20 cellular contexts compared by ENCODE assay signal in the genomic region with DNA sequence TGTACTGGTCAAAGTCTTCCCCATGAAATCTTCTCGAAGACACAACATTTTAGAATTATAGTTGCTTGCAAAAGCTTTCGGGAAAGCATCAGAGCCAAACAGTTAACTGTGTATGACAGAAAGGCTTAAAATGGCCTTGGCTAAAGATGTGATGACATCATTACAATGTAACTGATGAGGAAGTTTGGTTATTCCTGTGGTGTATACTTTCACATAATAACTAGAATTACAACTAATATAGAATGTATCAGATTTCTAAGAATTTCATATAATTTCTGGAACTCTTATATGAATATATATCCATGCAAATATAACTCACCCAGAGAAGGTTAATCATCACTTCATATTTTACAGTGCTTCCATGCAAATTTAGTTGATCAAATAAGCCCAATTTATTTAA. TPM values are rescaled to one million over a fixed set of nuclear protein-coding genes. Genes with fewer than 3 reads are reported as not detected.
DNase-seq lines count a peak whose midpoint lies in the region; ATAC-seq and TF ChIP-seq lines count a peak whose summit lies in the region.
"Had no signal": no experiment of that assay in that cellular context is flagged by ENCODE, and none has a peak within 500 bp of the region (broad histone marks: within the 10 kb centered on the region; RNA-seq: fewer than 3 reads in every experiment).

No MANE protein-coding gene starts in this region.

- H3K4me3 ChIP-seq in HEK293 (ENCODE audit: low read depth, low read length) (no peak overlapping the region), MG63 (no peak overlapping the region)
- H3K4me3 ChIP-seq: A549, GM23338, SJSA1 had no signal

- no peaks in the 10 kb centered on the region for H3K36me3 Mint-ChIP-seq in activated naive CD8-positive, alpha-beta T cell treated with anti-CD3 and anti-CD28 coated beads, Interleukin-2, amount 50 U/mL, for 24 hours (ENCODE audit: low read depth)
- no peaks in the 10 kb centered on the region for H3K36me3 Mint-ChIP-seq in activated naive CD8-positive, alpha-beta T cell treated with anti-CD3 and anti-CD28 coated beads for 36 hours
- H3K36me3 Mint-ChIP-seq in stimulated activated memory B cell treated with anti-CD40 and anti-IgM and Interleukin-4, amounts not matched to agents 10 μg/mL and 1 μg/mL and 100 μg/mL, for 72 hours = no peaks in the 10 kb centered on the region
- H3K36me3 Mint-ChIP-seq: CD14-positive monocyte, IgD-negative memory B cell had no signal

- no peak overlapping the region for H3K4me3 Mint-ChIP-seq in activated naive CD8-positive, alpha-beta T cell treated with anti-CD3 and anti-CD28 coated beads, Interleukin-2, amount 50 U/mL, for 24 hours
- H3K4me3 Mint-ChIP-seq in activated naive CD8-positive, alpha-beta T cell treated with anti-CD3 and anti-CD28 coated beads for 36 hours = no peak overlapping the region
- H3K4me3 Mint-ChIP-seq in stimulated activated memory B cell treated with anti-CD40 and anti-IgM and Interleukin-4, amounts not matched to agents 10 μg/mL and 1 μg/mL and 100 μg/mL, for 72 hours = no peak overlapping the region
- H3K4me3 Mint-ChIP-seq: B cell, CD14-positive monocyte, GM23338, IgD-negative memory B cell had no signal

- peaks cover 5% of the 10 kb centered on the region; the same call in 1 of the 2 replicates for H3K4me1 ChIP-seq in HEK293 (ENCODE audit: control insufficient read depth, insufficient read depth, low read length)
- H3K4me1 ChIP-seq: A549, SJSA1 had no signal

- H3K9me3 ChIP-seq in HEK293 (ENCODE audit: control insufficient read depth, insufficient read depth, low read depth, low read length) (no peaks in the 10 kb centered on the region), MG63 (no peaks in the 10 kb centered on the region)
- H3K9me3 ChIP-seq: A549, SJSA1 had no signal

- peaks cover 19% of the 10 kb centered on the region for H3K27me3 Mint-ChIP-seq in activated naive CD8-positive, alpha-beta T cell treated with anti-CD3 and anti-CD28 coated beads, Interleukin-2, amount 50 U/mL, for 24 hours
- H3K27me3 Mint-ChIP-seq in activated naive CD8-positive, alpha-beta T cell treated with anti-CD3 and anti-CD28 coated beads for 36 hours = peaks cover 37% of the 10 kb centered on the region
- peaks cover 18% of the 10 kb centered on the region for H3K27me3 Mint-ChIP-seq in stimulated activated memory B cell treated with anti-CD40 and anti-IgM and Interleukin-4, amounts not matched to agents 10 μg/mL and 1 μg/mL and 100 μg/mL, for 72 hours

- H3K27me3 ChIP-seq in MG63 = no peaks in the 10 kb centered on the region
- H3K27me3 ChIP-seq: SJSA1 had no signal

- no peaks in the 10 kb centered on the region for H3K36me3 ChIP-seq in HEK293 (ENCODE audit: control insufficient read depth in 2 of 2, insufficient read depth in 1 of 2, low read length in 2 of 2)
- no peaks in the 10 kb centered on the region for H3K36me3 ChIP-seq in MG63
- H3K36me3 ChIP-seq: SJSA1 had no signal

- H3K4me1 Mint-ChIP-seq in activated naive CD8-positive, alpha-beta T cell treated with anti-CD3 and anti-CD28 coated beads, Interleukin-2, amount 50 U/mL, for 24 hours = peaks cover 12% of the 10 kb centered on the region
- peaks cover 17% of the 10 kb centered on the region for H3K4me1 Mint-ChIP-seq in activated naive CD8-positive, alpha-beta T cell treated with anti-CD3 and anti-CD28 coated beads for 36 hours
- peaks cover 52% of the 10 kb centered on the region for H3K4me1 Mint-ChIP-seq in stimulated activated memory B cell treated with anti-CD40 and anti-IgM and Interleukin-4, amounts not matched to agents 10 μg/mL and 1 μg/mL and 100 μg/mL, for 72 hours

- H3K9me3 Mint-ChIP-seq in activated naive CD8-positive, alpha-beta T cell treated with anti-CD3 and anti-CD28 coated beads, Interleukin-2, amount 50 U/mL, for 24 hours = no peaks in the 10 kb centered on the region
- H3K9me3 Mint-ChIP-seq in activated naive CD8-positive, alpha-beta T cell treated with anti-CD3 and anti-CD28 coated beads for 36 hours = no peaks in the 10 kb centered on the region
- no peaks in the 10 kb centered on the region for H3K9me3 Mint-ChIP-seq in stimulated activated memory B cell treated with anti-CD40 and anti-IgM and Interleukin-4, amounts not matched to agents 10 μg/mL and 1 μg/mL and 100 μg/mL, for 72 hours
- H3K9me3 Mint-ChIP-seq: CD14-positive monocyte, GM23338, IgD-negative memory B cell had no signal

- POLR2A ChIA-PET in HEK293 (lab: Yijun Ruan, JAX) = no interaction called here

- peak; percentile 21 for ATAC-seq in activated naive CD8-positive, alpha-beta T cell treated with anti-CD3 and anti-CD28 coated beads, Interleukin-2, amount 50 U/mL, for 24 hours
- ATAC-seq in stimulated activated memory B cell treated with anti-CD40 and anti-IgM and Interleukin-4, amounts not matched to agents 10 μg/mL and 1 μg/mL and 100 μg/mL, for 72 hours = no peak
- ATAC-seq in HG03432 (IDR thresholded peaks at IDR 0.05; ENCODE audit: unreplicated experiment) = no peak
- ATAC-seq: A549, GM23338, Right ventricle myocardium inferior had no signal

- no peak for TF ChIP-seq CTCF in HEK293 (tag by site-specific recombination; IDR thresholded peaks at IDR 0.05)

- H3K27ac ChIP-seq in HEK293 (ENCODE audit: extremely low read depth, low read depth, low read length) = no peak overlapping the region
- H3K27ac ChIP-seq: A549, SJSA1 had no signal

- CTCF ChIA-PET in HEK293 (lab: Yijun Ruan, JAX) = interaction anchor here (1.1 kb wide), 1 partner anchor 34 kb away, joined by 3 read pairs; no protein-coding TSS in a partner anchor

- no peak for DNase-seq in activated naive CD8-positive, alpha-beta T cell treated with anti-CD3 and anti-CD28 coated beads, Interleukin-2, amount 50 U/mL, for 24 hours
- no peak for DNase-seq in activated naive CD8-positive, alpha-beta T cell treated with anti-CD3 and anti-CD28 coated beads for 36 hours
- DNase-seq in OCI-M1 (lab: John Stamatoyannopoulos, UW) = peak; percentile 9
- no peak for DNase-seq in MG63
- DNase-seq: HCEC 1CT; Kasumi-1; NCI-H1092; NCI-H1436; NCI-H1930; NK-92 treated with Interleukin-12 subunit alpha and Interleukin-12 subunit beta, amount 100 ng/mL, for 24 hours had no signal

- H3K27ac Mint-ChIP-seq in activated naive CD8-positive, alpha-beta T cell treated with anti-CD3 and anti-CD28 coated beads, Interleukin-2, amount 50 U/mL, for 24 hours = no peak overlapping the region
- no peak overlapping the region for H3K27ac Mint-ChIP-seq in activated naive CD8-positive, alpha-beta T cell treated with anti-CD3 and anti-CD28 coated beads for 36 hours
- H3K27ac Mint-ChIP-seq in stimulated activated memory B cell treated with anti-CD40 and anti-IgM and Interleukin-4, amounts not matched to agents 10 μg/mL and 1 μg/mL and 100 μg/mL, for 72 hours = peak overlapping the region; percentile 22
- H3K27ac Mint-ChIP-seq: B cell, CD14-positive monocyte, GM23338 had no signal

TF ChIP-seq in HEK293, 187 proteins besides CTCF, POLR2A, EP300 and RAD21 (continues in another document):
- no peak for TF ChIP-seq ZNF324 (tag by site-specific recombination; IDR thresholded peaks at IDR 0.05)
- no peak for TF ChIP-seq ZNF777 (tag by site-specific recombination; IDR thresholded peaks at IDR 0.05; ENCODE audit: borderline replicate concordance)
- TF ChIP-seq, protein P1, sequence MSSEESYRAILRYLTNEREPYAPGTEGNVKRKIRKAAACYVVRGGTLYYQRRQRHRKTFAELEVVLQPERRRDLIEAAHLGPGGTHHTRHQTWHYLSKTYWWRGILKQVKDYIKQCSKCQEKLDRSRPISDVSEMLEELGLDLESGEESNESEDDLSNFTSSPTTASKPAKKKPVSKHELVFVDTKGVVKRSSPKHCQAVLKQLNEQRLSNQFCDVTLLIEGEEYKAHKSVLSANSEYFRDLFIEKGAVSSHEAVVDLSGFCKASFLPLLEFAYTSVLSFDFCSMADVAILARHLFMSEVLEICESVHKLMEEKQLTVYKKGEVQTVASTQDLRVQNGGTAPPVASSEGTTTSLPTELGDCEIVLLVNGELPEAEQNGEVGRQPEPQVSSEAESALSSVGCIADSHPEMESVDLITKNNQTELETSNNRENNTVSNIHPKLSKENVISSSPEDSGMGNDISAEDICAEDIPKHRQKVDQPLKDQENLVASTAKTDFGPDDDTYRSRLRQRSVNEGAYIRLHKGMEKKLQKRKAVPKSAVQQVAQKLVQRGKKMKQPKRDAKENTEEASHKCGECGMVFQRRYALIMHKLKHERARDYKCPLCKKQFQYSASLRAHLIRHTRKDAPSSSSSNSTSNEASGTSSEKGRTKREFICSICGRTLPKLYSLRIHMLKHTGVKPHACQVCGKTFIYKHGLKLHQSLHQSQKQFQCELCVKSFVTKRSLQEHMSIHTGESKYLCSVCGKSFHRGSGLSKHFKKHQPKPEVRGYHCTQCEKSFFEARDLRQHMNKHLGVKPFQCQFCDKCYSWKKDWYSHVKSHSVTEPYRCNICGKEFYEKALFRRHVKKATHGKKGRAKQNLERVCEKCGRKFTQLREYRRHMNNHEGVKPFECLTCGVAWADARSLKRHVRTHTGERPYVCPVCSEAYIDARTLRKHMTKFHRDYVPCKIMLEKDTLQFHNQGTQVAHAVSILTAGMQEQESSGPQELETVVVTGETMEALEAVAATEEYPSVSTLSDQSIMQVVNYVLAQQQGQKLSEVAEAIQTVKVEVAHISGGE (tag by site-specific recombination; conservative IDR thresholded peaks at IDR 0.05; ENCODE audit: low read depth) = no peak
- TF ChIP-seq ZNF629 (tag by site-specific recombination; IDR thresholded peaks at IDR 0.05) = peak; percentile 86
- TF ChIP-seq ZNF140 (tag by site-specific recombination; IDR thresholded peaks at IDR 0.05) = no peak
- TF ChIP-seq, protein P2, sequence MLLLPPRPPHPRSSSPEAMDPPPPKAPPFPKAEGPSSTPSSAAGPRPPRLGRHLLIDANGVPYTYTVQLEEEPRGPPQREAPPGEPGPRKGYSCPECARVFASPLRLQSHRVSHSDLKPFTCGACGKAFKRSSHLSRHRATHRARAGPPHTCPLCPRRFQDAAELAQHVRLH (tag by site-specific recombination; IDR thresholded peaks at IDR 0.05) = no peak
- no peak for TF ChIP-seq ZNF23 (tag by site-specific recombination; IDR thresholded peaks at IDR 0.05; ENCODE audit: borderline replicate concordance)
- peak; percentile 64 for TF ChIP-seq ZBTB21 (tag by site-specific recombination; IDR thresholded peaks at IDR 0.05)
- peak; percentile 59 for TF ChIP-seq FEZF1 (tag by site-specific recombination; IDR thresholded peaks at IDR 0.05)

RNA-seq across cellular contexts. Expression of a gene that starts 8.4 kb away (rescaled TPM):
- under 1 TPM; 0.50 to 0.58 TPM for total RNA-seq in activated naive CD8-positive, alpha-beta T cell treated with anti-CD3 and anti-CD28 coated beads for 36 hours
- total RNA-seq in MG63 (2014; rRNA removed; shearing (Covaris generic); ENCODE audit: low replicate concordance) = 3.1 and 8.3 TPM in 2 replicates

RNA-seq across cellular contexts. Expression of a gene that starts 10.8 kb away (rescaled TPM):
- 10 to 100 TPM; 30.2 to 31.2 TPM for total RNA-seq in activated naive CD8-positive, alpha-beta T cell treated with anti-CD3 and anti-CD28 coated beads for 36 hours
- total RNA-seq in MG63 (2014; rRNA removed; shearing (Covaris generic); ENCODE audit: low replicate concordance) = 37.6 and 52.7 TPM in 2 replicates

RNA-seq across cellular contexts. Expression of a gene that starts 35.9 kb away (rescaled TPM):
- total RNA-seq in activated naive CD8-positive, alpha-beta T cell treated with anti-CD3 and anti-CD28 coated beads for 36 hours = 1 to 10 TPM; 9.5 to 10.0 TPM
- total RNA-seq in MG63 (2014; rRNA removed; shearing (Covaris generic); ENCODE audit: low replicate concordance) = 32.4 and 34.5 TPM in 2 replicates

RNA-seq across cellular contexts. Expression of a gene that starts 49.4 kb away (rescaled TPM):
- total RNA-seq in activated naive CD8-positive, alpha-beta T cell treated with anti-CD3 and anti-CD28 coated beads for 36 hours = 1 to 10 TPM; 1.7 to 2.5 TPM
- 121 and 198 TPM in 2 replicates for total RNA-seq in MG63 (2014; rRNA removed; shearing (Covaris generic); ENCODE audit: low replicate concordance)
